Comparison of ENCODE assay signal across 27 cellular contexts in the genomic region with DNA sequence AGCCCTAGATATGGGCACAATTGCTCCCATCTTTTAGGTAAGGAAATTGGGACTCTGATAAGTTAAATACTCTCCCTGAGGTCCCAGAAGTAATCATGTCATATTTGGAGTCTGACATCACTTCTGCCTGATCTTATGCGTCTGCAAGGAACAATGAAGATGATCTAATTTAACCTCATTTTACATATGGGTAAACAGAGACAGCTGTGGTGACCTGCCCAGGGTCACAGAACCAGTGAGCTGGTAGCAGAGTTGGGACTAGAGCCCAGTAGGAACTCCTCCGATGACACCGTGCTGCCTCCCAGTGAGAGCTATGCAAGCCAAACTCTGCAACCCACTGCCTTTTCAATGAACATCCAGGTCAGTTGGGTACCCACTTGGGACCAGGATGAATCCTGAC. TPM values are rescaled to one million over a fixed set of nuclear protein-coding genes. Genes with fewer than 3 reads are reported as not detected.
DNase-seq lines count a peak whose midpoint lies in the region; ATAC-seq and TF ChIP-seq lines count a peak whose summit lies in the region.
"Had no signal": no experiment of that assay in that cellular context is flagged by ENCODE, and none has a peak within 500 bp of the region (broad histone marks: within the 10 kb centered on the region; RNA-seq: fewer than 3 reads in every experiment).

No MANE protein-coding gene starts in this region.

- H3K9me3 Mint-ChIP-seq in stimulated activated effector memory CD8-positive, alpha-beta T cell treated with anti-CD3 and anti-CD28 coated beads, Interleukin-12 subunit alpha, Interleukin-12 subunit beta, amount 100 ng/mL, for 72 hours: peaks cover 4% of the 10 kb centered on the region

- intact Hi-C loops in tibial artery (cut with DNase I; ENCODE audit: low total_unique reads): no loop called here

- H3K27me3 ChIP-seq in MG63 (no peaks in the 10 kb centered on the region), fibroblast of lung (ENCODE audit: control insufficient read depth, insufficient read depth, low read length) (no peaks in the 10 kb centered on the region), tibial artery (no peaks in the 10 kb centered on the region)
- H3K27me3 ChIP-seq: BLaER1, pancreas, upper lobe of right lung had no signal

- H3K9ac ChIP-seq in fibroblast of lung (ENCODE audit: insufficient read depth, low read length): no peak overlapping the region
- H3K9ac ChIP-seq: BLaER1 had no signal

- H3K4me3 Mint-ChIP-seq in stimulated activated effector memory CD8-positive, alpha-beta T cell treated with anti-CD3 and anti-CD28 coated beads, Interleukin-12 subunit alpha, Interleukin-12 subunit beta, amount 100 ng/mL, for 72 hours: no peak overlapping the region
- H3K4me3 Mint-ChIP-seq: activated CD8-positive, alpha-beta memory T cell treated with anti-CD3 and anti-CD28 coated beads, Interleukin-2, amount 10 ng/mL, durations not matched to agents 7 days and 5 days; activated naive CD4-positive, alpha-beta T cell treated with anti-CD3 and anti-CD28 coated beads, Interleukin-2, amount 10 ng/mL, durations not matched to agents 7 days and 5 days; activated T-helper 1 cell treated with anti-CD3 and anti-CD28 coated beads, Interleukin-12 subunit alpha, Interleukin-12 subunit beta, Interleukin-2, Interleukin-4 antibody, amounts not matched to agents 30 ng/mL and 10 ng/mL and 1 ng/mL, durations not matched to agents 14 hours and 24 hours and 36 hours; endodermal cell; nephron progenitor cell; T-helper 17 cell had no signal

- TF ChIP-seq CTCF in fibroblast of lung (conservative IDR thresholded peaks at IDR 0.05 in 1 of 2, IDR thresholded peaks at IDR 0.05 in 1 of 2; ENCODE audit: low read depth in 1 of 2, low read length in 2 of 2) (no peak), tibial artery (IDR thresholded peaks at IDR 0.05) (no peak)

- no peak overlapping the region for H3K4me2 ChIP-seq in fibroblast of lung (ENCODE audit: extremely low read depth, insufficient read depth, low read length)
- H3K4me2 ChIP-seq: BLaER1 had no signal

- no peaks in the 10 kb centered on the region for H3K36me3 ChIP-seq in MG63
- no peaks in the 10 kb centered on the region for H3K36me3 ChIP-seq in fibroblast of lung (ENCODE audit: control insufficient read depth, insufficient read depth, low read length)
- no peaks in the 10 kb centered on the region for H3K36me3 ChIP-seq in tibial artery
- H3K36me3 ChIP-seq: BLaER1, pancreas, upper lobe of right lung had no signal

- H4K20me1 ChIP-seq in fibroblast of lung (ENCODE audit: control insufficient read depth, extremely low read depth, insufficient read depth, low read length): no peaks in the 10 kb centered on the region
- H4K20me1 ChIP-seq: BLaER1 had no signal

- H3K27ac Mint-ChIP-seq in stimulated activated effector memory CD8-positive, alpha-beta T cell treated with anti-CD3 and anti-CD28 coated beads, Interleukin-12 subunit alpha, Interleukin-12 subunit beta, amount 100 ng/mL, for 72 hours: no peak overlapping the region
- H3K27ac Mint-ChIP-seq: activated CD8-positive, alpha-beta memory T cell treated with anti-CD3 and anti-CD28 coated beads, Interleukin-2, amount 10 ng/mL, durations not matched to agents 7 days and 5 days; activated naive CD4-positive, alpha-beta T cell treated with anti-CD3 and anti-CD28 coated beads, Interleukin-2, amount 10 ng/mL, durations not matched to agents 7 days and 5 days; activated T-helper 1 cell treated with anti-CD3 and anti-CD28 coated beads, Interleukin-12 subunit alpha, Interleukin-12 subunit beta, Interleukin-2, Interleukin-4 antibody, amounts not matched to agents 30 ng/mL and 10 ng/mL and 1 ng/mL, durations not matched to agents 14 hours and 24 hours and 36 hours; endodermal cell; nephron progenitor cell; T-helper 17 cell had no signal

- H3K4me3 ChIP-seq in MG63: no peak overlapping the region
- no peak overlapping the region for H3K4me3 ChIP-seq in fibroblast of lung (replicated peaks in 1 of 4; ENCODE audit: control extremely low read depth in 1 of 4, insufficient read depth in 1 of 4, low read depth in 3 of 4, low read length in 4 of 4)
- no peak overlapping the region for H3K4me3 ChIP-seq in tibial artery
- H3K4me3 ChIP-seq: BLaER1, coronary artery, mucosa of descending colon, pancreas, SK-N-MC, upper lobe of right lung had no signal

- no peaks in the 10 kb centered on the region for H3K4me1 Mint-ChIP-seq in stimulated activated effector memory CD8-positive, alpha-beta T cell treated with anti-CD3 and anti-CD28 coated beads, Interleukin-12 subunit alpha, Interleukin-12 subunit beta, amount 100 ng/mL, for 72 hours
- H3K4me1 Mint-ChIP-seq: activated naive CD4-positive, alpha-beta T cell treated with anti-CD3 and anti-CD28 coated beads, Interleukin-2, amount 10 ng/mL, durations not matched to agents 7 days and 5 days; nephron progenitor cell; T-helper 17 cell had no signal

- H3K79me2 ChIP-seq in fibroblast of lung (ENCODE audit: control insufficient read depth, insufficient read depth, low read length): no peaks in the 10 kb centered on the region

- DNase-seq in EL (peak; percentile 55), MG63 (peak; percentile 27), fibroblast of lung (ENCODE audit: low read depth in 2 of 2) (peak; percentile 11 to 44), kidney glomerular epithelial cell (lab: John Stamatoyannopoulos, UW) (peak; percentile 17), tibial artery (no peak), T1000 (lab: John Stamatoyannopoulos, UW) (no peak)
- DNase-seq in activated CD4-positive, alpha-beta T cell treated with anti-CD3 and anti-CD28 coated beads, Interleukin-2, amount 50 U/mL, for 4 hours: no peak
- no peak for DNase-seq in stimulated activated effector memory CD8-positive, alpha-beta T cell treated with anti-CD3 and anti-CD28 coated beads, Interleukin-12 subunit alpha, Interleukin-12 subunit beta, amount 100 ng/mL, for 72 hours (ENCODE audit: low spot score in 2 of 2)
- DNase-seq: activated CD4-positive, alpha-beta T cell treated with anti-CD3 and anti-CD28 coated beads for 48 hours; activated CD8-positive, alpha-beta memory T cell treated with anti-CD3 and anti-CD28 coated beads, Interleukin-2, amount 10 ng/mL, durations not matched to agents 7 days and 5 days; activated naive CD4-positive, alpha-beta T cell treated with anti-CD3 and anti-CD28 coated beads, Interleukin-2, amount 10 ng/mL, durations not matched to agents 7 days and 5 days; amniotic stem cell; endodermal cell; mucosa of descending colon; NCI-H1930; nephron progenitor cell; pancreas; stimulated activated CD4-positive, alpha-beta T cell treated with anti-CD3 and anti-CD28 coated beads, Interleukin-15, amount 100 ng/mL, for 24 hours; T-helper 17 cell; upper lobe of right lung had no signal

- no peak overlapping the region for H2AFZ ChIP-seq in fibroblast of lung (ENCODE audit: low read length)

- H3K9me3 ChIP-seq in MG63: peaks cover 4% of the 10 kb centered on the region
- H3K9me3 ChIP-seq in fibroblast of lung (ENCODE audit: control insufficient read depth, insufficient read depth, low read depth, low read length): no peaks in the 10 kb centered on the region
- H3K9me3 ChIP-seq in tibial artery: peaks cover 0 to 3% (median 1%) of the 10 kb centered on the region in 3 donors
- H3K9me3 ChIP-seq: BLaER1, mucosa of descending colon, pancreas, upper lobe of right lung had no signal

- ATAC-seq in stimulated activated effector memory CD8-positive, alpha-beta T cell treated with anti-CD3 and anti-CD28 coated beads, Interleukin-12 subunit alpha, Interleukin-12 subunit beta, amount 100 ng/mL, for 72 hours: no peak
- ATAC-seq: activated CD8-positive, alpha-beta memory T cell treated with anti-CD3 and anti-CD28 coated beads, Interleukin-2, amount 10 ng/mL, durations not matched to agents 7 days and 5 days; mucosa of descending colon; sciatic nerve; T-helper 17 cell; upper lobe of right lung had no signal

- no peak overlapping the region for H3K27ac ChIP-seq in fibroblast of lung (ENCODE audit: insufficient read depth, low read length)
- H3K27ac ChIP-seq in tibial artery: no peak overlapping the region
- H3K27ac ChIP-seq: BLaER1, coronary artery, pancreas, SK-N-MC, upper lobe of right lung had no signal

- no peaks in the 10 kb centered on the region for H3K4me1 ChIP-seq in fibroblast of lung (ENCODE audit: control insufficient read depth, extremely low read depth, insufficient read depth, low read length)
- H3K4me1 ChIP-seq in tibial artery: no peaks in the 10 kb centered on the region
- H3K4me1 ChIP-seq: BLaER1, pancreas, upper lobe of right lung had no signal

- H3K36me3 Mint-ChIP-seq in stimulated activated effector memory CD8-positive, alpha-beta T cell treated with anti-CD3 and anti-CD28 coated beads, Interleukin-12 subunit alpha, Interleukin-12 subunit beta, amount 100 ng/mL, for 72 hours: no peaks in the 10 kb centered on the region
- H3K36me3 Mint-ChIP-seq: activated naive CD4-positive, alpha-beta T cell treated with anti-CD3 and anti-CD28 coated beads, Interleukin-2, amount 10 ng/mL, durations not matched to agents 7 days and 5 days had no signal

RNA-seq across cellular contexts. Expression of a gene that starts 17.8 kb away (rescaled TPM):
- not detected in 2 replicates for total RNA-seq in MG63 (2014; rRNA removed; shearing (Covaris generic); ENCODE audit: low replicate concordance)
- under 0.01 TPM in 1 of 2 replicates, not detected in the other for total RNA-seq in fibroblast of lung
- 0.02 TPM in 1 of 2 replicates, not detected in the other for polyA plus RNA-seq in fibroblast of lung
- polyA plus RNA-seq in fibroblast of lung (2012): not detected in 2 replicates
- not detected in 2 replicates for polyA minus RNA-seq in fibroblast of lung (ENCODE audit: low replicate concordance)
- total RNA-seq: A673; activated CD8-positive, alpha-beta memory T cell treated with anti-CD3 and anti-CD28 coated beads, Interleukin-2, amount 10 ng/mL, durations not matched to agents 7 days and 5 days; activated T-helper 1 cell treated with anti-CD3 and anti-CD28 coated beads, Interleukin-12 subunit alpha, Interleukin-12 subunit beta, Interleukin-2, Interleukin-4 antibody, amounts not matched to agents 30 ng/mL and 10 ng/mL and 1 ng/mL, durations not matched to agents 14 hours and 24 hours and 36 hours; endodermal cell; liver; mucosa of descending colon; pancreas; sciatic nerve; T-helper 17 cell; upper lobe of right lung had no signal
- polyA plus RNA-seq: liver, pancreas had no signal

Comparison
In these comparisons a context has a peak if more than half of its experiments do, and no peak if none do; other contexts are left out.
1. DNase-seq: peak in EL (single experiment), MG63 (single experiment), fibroblast of lung (2 of 2) and kidney glomerular epithelial cell (single experiment); none in tibial artery (0 of 2), activated CD4-positive, alpha-beta T cell treated with anti-CD3 and anti-CD28 coated beads, Interleukin-2, amount 50 U/mL, for 4 hours (0 of 2), stimulated activated effector memory CD8-positive, alpha-beta T cell treated with anti-CD3 and anti-CD28 coated beads, Interleukin-12 subunit alpha, Interleukin-12 subunit beta, amount 100 ng/mL, for 72 hours (0 of 2) and T1000 (single experiment).